In the genomic region with DNA sequence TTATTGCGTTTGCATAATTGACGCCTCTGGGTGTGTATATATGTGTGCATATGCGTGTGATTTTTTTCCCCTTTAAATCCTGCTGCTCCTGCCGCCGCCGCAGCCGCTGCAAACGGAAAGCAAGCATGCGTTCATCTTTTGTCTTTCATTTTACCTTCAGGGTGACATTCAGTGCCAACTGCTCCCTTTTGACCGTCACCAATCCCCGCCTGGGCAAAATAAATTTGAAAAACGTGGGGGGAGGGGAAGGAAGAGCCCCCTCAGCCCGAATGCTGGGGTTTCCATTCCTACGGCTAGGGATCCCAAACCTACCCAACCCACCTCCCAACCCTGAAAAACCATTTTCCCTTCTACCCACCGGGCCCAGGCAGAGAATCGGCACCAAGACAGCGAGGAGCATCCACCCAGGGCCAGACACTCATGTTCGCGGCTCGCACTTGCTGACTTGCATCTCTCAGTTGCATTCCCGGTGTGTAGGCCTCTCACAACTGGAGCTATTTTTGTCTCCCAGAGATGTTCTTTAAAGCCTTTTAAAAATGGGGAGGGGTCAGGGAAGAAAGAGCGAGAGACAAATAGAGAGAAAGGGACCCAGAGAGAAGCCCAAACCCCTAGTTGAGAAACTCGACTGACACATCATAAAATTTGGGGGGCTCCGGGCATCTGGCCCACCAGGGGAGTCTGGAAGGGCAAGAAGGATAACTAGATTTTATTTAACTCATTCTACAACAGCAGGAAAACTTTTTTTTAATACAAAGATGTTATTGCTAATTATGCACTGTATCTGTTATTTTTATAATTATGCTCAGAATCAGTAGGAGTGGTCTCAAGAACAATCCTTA, we compare ENCODE assay signal across 9 cellular contexts.
A peak's percentile ranks its signal among the peaks of the same experiment; 100 is the strongest.
DNase-seq lines count a peak whose midpoint lies in the region; ATAC-seq and TF ChIP-seq lines count a peak whose summit lies in the region.
"Had no signal": no experiment of that assay in that cellular context is flagged by ENCODE, and none has a peak within 500 bp of the region (broad histone marks: within the 10 kb centered on the region; RNA-seq: fewer than 3 reads in every experiment).

No MANE protein-coding gene starts in this region.

- H3K27me3 ChIP-seq in Peyer's patch = no peaks in the 10 kb centered on the region
- no peaks in the 10 kb centered on the region for H3K27me3 ChIP-seq in cardiac muscle cell

- DNase-seq in Daoy (ENCODE audit: low read depth) (peak; percentile 8), Peyer's patch (peak in 1 of 3 donors; percentile 53), cardiac muscle cell (ENCODE audit: low read depth in 1 of 2, low spot score in 1 of 2) (peak; percentile 18 to 60), posterior cingulate gyrus (peak in 8 of 10 donors; percentile 23 to 86 (median 40)), NCI-H446 treated with DMSO at 0.1 percent for 48 hours (lab: John Stamatoyannopoulos, UW) (no peak), NCI-H82 (lab: John Stamatoyannopoulos, UW) (no peak), SW480 (ENCODE audit: low spot score) (no peak)

- peak overlapping the region in 2 of 4 donors; percentile 28 to 83 for H3K27ac ChIP-seq in Peyer's patch
- peak overlapping the region; percentile 97 for H3K27ac ChIP-seq in cardiac muscle cell

- TF ChIP-seq CTCF in Peyer's patch (IDR thresholded peaks at IDR 0.05) = no peak
- no peak for TF ChIP-seq CTCF in cardiac muscle cell (IDR thresholded peaks at IDR 0.05; ENCODE audit: low read depth, low read length)

- H3K36me3 ChIP-seq in Peyer's patch (no peaks in the 10 kb centered on the region), cardiac muscle cell (no peaks in the 10 kb centered on the region)

- H3K9me3 ChIP-seq in Peyer's patch = no peaks in the 10 kb centered on the region
- H3K9me3 ChIP-seq in cardiac muscle cell (ENCODE audit: low read depth) = no peaks in the 10 kb centered on the region

- H3K4me1 ChIP-seq in Peyer's patch (peaks cover 0 to 31% (median 0%) of the 10 kb centered on the region in 4 donors), cardiac muscle cell (ENCODE audit: low read depth) (peaks cover 32% of the 10 kb centered on the region)

- peak overlapping the region in 3 of 4 donors; percentile 26 to 73 (median 63) for H3K4me3 ChIP-seq in Peyer's patch
- H3K4me3 ChIP-seq in cardiac muscle cell = peak overlapping the region; percentile 50
- H3K4me3 ChIP-seq: GM12878 had no signal

- ATAC-seq in HG02870 (IDR thresholded peaks at IDR 0.05; ENCODE audit: unreplicated experiment) = no peak
- ATAC-seq: GM12878 had no signal

- intact Hi-C loops in posterior cingulate gyrus (cut with DNase I) = no loop called here

- TF ChIP-seq POLR2A in Peyer's patch (IDR thresholded peaks at IDR 0.05) = no peak

Comparison
In these comparisons a context has a peak if more than half of its experiments do, and no peak if none do; other contexts are left out.
1. DNase-seq: peak in Daoy (single experiment), cardiac muscle cell (2 of 2) and posterior cingulate gyrus (8 of 10); none in NCI-H446 treated with DMSO at 0.1 percent for 48 hours (single experiment), NCI-H82 (single experiment) and SW480 (single experiment).